In the genomic region with DNA sequence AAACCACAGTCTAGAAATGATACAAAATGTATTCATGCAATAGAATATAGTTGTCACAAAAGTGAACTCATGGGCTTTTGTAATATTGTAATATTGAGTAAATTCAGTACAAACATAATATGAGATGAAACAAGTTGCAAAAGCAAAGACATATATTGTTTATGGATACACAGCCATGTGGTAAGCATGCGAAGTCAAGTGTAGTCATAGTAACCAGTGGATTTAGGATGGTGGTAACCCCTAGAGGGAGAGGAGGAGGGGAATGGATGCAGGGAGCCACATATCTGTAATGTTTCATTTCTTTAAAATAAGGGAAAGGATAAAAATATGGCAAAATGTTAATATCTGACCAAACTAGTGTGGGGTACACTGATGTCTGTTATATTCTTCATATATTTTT, we compare ENCODE assay signal across 9 cellular contexts. TPM values are rescaled to one million over a fixed set of nuclear protein-coding genes. Genes with fewer than 3 reads are reported as not detected.
DNase-seq lines count a peak whose midpoint lies in the region; ATAC-seq and TF ChIP-seq lines count a peak whose summit lies in the region.
"Had no signal": no experiment of that assay in that cellular context is flagged by ENCODE, and none has a peak within 500 bp of the region (broad histone marks: within the 10 kb centered on the region; RNA-seq: fewer than 3 reads in every experiment).

No MANE protein-coding gene starts in this region.

- no peak overlapping the region for H3K9ac ChIP-seq in IMR-90 (ENCODE audit: low read depth, low read length)

- H3K4me2 ChIP-seq in IMR-90 (ENCODE audit: low read depth, low read length) = peak overlapping the region; percentile 52

- peak overlapping the region; percentile 22; the same call in 1 of the 2 replicates for H2AK5ac ChIP-seq in IMR-90 (ENCODE audit: low read depth, low read length)

- intact Hi-C loops in CD14-positive monocyte (cut with micrococcal nuclease) (loop anchor here in 1 of 2 donors (10.0 kb wide), 2 partner anchors 69 to 111 kb away; no protein-coding TSS in a partner anchor), IMR-90 (cut with micrococcal nuclease) (loop anchor here (5.0 to 10.0 kb wide), 2 partner anchors 112 to 489 kb away; a partner anchor contains a TSS), adrenal gland (cut with DNase I) (loop anchor here (5.0 to 10.0 kb wide), 3 partner anchors 169 to 353 kb away; no protein-coding TSS in a partner anchor), dorsolateral prefrontal cortex (cut with DNase I) (loop anchor here in 1 of 2 donors (10.0 kb wide), 1 partner anchor 111 kb away; no protein-coding TSS in a partner anchor)

- in situ Hi-C loops in IMR-90 (cut with MboI; ENCODE audit: low sequenced_read_pairs) = no loop called here

- H3K4ac ChIP-seq in IMR-90 (ENCODE audit: low read depth, low read length) = peak overlapping the region; percentile 23; the same call in 1 of the 2 replicates

- TF ChIP-seq CTCF in CD14-positive monocyte (IDR thresholded peaks at IDR 0.05) (no peak), IMR-90 (conservative IDR thresholded peaks at IDR 0.05; ENCODE audit: low read depth, low read length) (no peak), adrenal gland (IDR thresholded peaks at IDR 0.05) (no peak), dorsolateral prefrontal cortex (IDR thresholded peaks at IDR 0.05 in 54 of 56, conservative IDR thresholded peaks at IDR 0.05 in 2 of 56; ENCODE audit: low read depth in 1 of 56, partially characterized antibody in 56 of 56) (no peak)

- H3K18ac ChIP-seq in IMR-90 (ENCODE audit: low read depth, low read length) = peak overlapping the region; percentile 97; the same call in 1 of the 2 replicates

- DNase-seq in CD14-positive monocyte (ENCODE audit: low spot score) = no peak
- DNase-seq in IMR-90 = peak; percentile 36
- no peak for DNase-seq in adrenal gland
- no peak for DNase-seq in kidney glomerular epithelial cell (lab: John Stamatoyannopoulos, UW)
- no peak for DNase-seq in dorsolateral prefrontal cortex
- DNase-seq in NCI-H1436 (lab: John Stamatoyannopoulos, UW) = no peak
- DNase-seq: NCI-H2081 treated with DMSO at 0.1 percent for 48 hours had no signal

- H2AFZ ChIP-seq in IMR-90 (replicated peaks; ENCODE audit: low read length, poor library complexity) = no peak overlapping the region

- no CpG with 5 or more reads among the region's 1 CpG for WGBS in IMR-90 (ENCODE audit: extremely low coverage in 2 of 2, insufficient read length in 1 of 2), 2 experiments
- WGBS in adrenal gland, 4 donors = 85 to 90% (median 87%) methylated on average over 1 of the region's 1 CpG

- dilution Hi-C loops in IMR-90 (cut with HindIII; ENCODE audit: low sequenced_read_pairs, unreplicated experiment) = no loop called here

- H3K4me3 ChIP-seq in IMR-90 (ENCODE audit: insufficient read depth, low read depth, low read length) (no peak overlapping the region), adrenal gland (no peak overlapping the region), muscle layer of duodenum (ENCODE audit: low read depth in 1 of 2, low read length in 2 of 2) (no peak overlapping the region), dorsolateral prefrontal cortex (no peak overlapping the region)

- H3K9me1 ChIP-seq in IMR-90 (ENCODE audit: insufficient read depth, low read length) = no peaks in the 10 kb centered on the region; the same call in 1 of the 2 replicates

- peak overlapping the region; percentile 27 for H3K14ac ChIP-seq in IMR-90 (replicated peaks; ENCODE audit: low read depth, low read length)

- H2BK120ac ChIP-seq in IMR-90 (ENCODE audit: low read depth, low read length) = peak overlapping the region; percentile 15; the same call in 1 of the 2 replicates

- peak overlapping the region; percentile 74; the same call in 1 of the 2 replicates for H4K5ac ChIP-seq in IMR-90 (ENCODE audit: low read depth, low read length)

- peak; percentile 36; the same call in 1 of the 2 replicates for ATAC-seq in IMR-90 (ENCODE audit: low read depth)
- ATAC-seq in HG03354 (IDR thresholded peaks at IDR 0.05; ENCODE audit: poor library complexity, severe bottlenecking, unreplicated experiment) = no peak

- H3K27ac Mint-ChIP-seq in CD14-positive monocyte = peak overlapping the region; percentile 92 to 99 (median 98)

- peak overlapping the region in 1 of 2 donors; percentile 64 for H3K4me3 Mint-ChIP-seq in CD14-positive monocyte

- H3K27me3 Mint-ChIP-seq in CD14-positive monocyte (ENCODE audit: low read depth in 3 of 3) = peaks cover 0 to 1% (median 0%) of the 10 kb centered on the region in 3 donors

- no peak overlapping the region for H2AK9ac ChIP-seq in IMR-90 (replicated peaks; ENCODE audit: low read depth, low read length, poor library complexity)

- POLR2A ChIA-PET in IMR-90 (lab: Charles Lee; ENCODE audit: unreplicated experiment) = no interaction called here

- H4K20me1 ChIP-seq in IMR-90 (ENCODE audit: insufficient read depth, low read length) = no peaks in the 10 kb centered on the region

- H3K27ac ChIP-seq in IMR-90 (ENCODE audit: insufficient read depth, low read length) = peak overlapping the region; percentile 38; the same call in 1 of the 2 replicates
- peak overlapping the region in 3 of 5 donors; percentile 32 to 79 (median 67) for H3K27ac ChIP-seq in adrenal gland
- H3K27ac ChIP-seq in muscle layer of duodenum (ENCODE audit: low read length) = peak overlapping the region; percentile 86
- H3K27ac ChIP-seq in dorsolateral prefrontal cortex = peak overlapping the region in 16 of 59 donors; percentile 3 to 68 (median 34)

- H3K23ac ChIP-seq in IMR-90 (ENCODE audit: low read depth, low read length) = no peak overlapping the region

- no TSS peak for BruUV-seq in IMR-90 (replicated peaks; lab: Mats Ljungman, UMichigan)

- H2BK20ac ChIP-seq in IMR-90 (ENCODE audit: low read depth, low read length) = no peak overlapping the region

- no peaks in the 10 kb centered on the region for H3K36me3 ChIP-seq in IMR-90 (ENCODE audit: control insufficient read depth, insufficient read depth, low read length)
- H3K36me3 ChIP-seq in adrenal gland (replicated peaks in 1 of 2) = no peaks in the 10 kb centered on the region
- H3K36me3 ChIP-seq in muscle layer of duodenum (ENCODE audit: control insufficient read depth in 1 of 2, insufficient read depth in 2 of 2, low read length in 2 of 2) = peaks cover 0 to 7% of the 10 kb centered on the region in 2 donors

- peaks cover 0 to 3% of the 10 kb centered on the region in 2 donors for H3K36me3 Mint-ChIP-seq in CD14-positive monocyte

- peak overlapping the region; percentile 40; the same call in 1 of the 3 replicates for H2BK15ac ChIP-seq in IMR-90 (ENCODE audit: low read depth, low read length)

- CTCF ChIA-PET in IMR-90 (lab: Yijun Ruan, JAX) = no interaction called here

- no peaks in the 10 kb centered on the region for H3K9me3 ChIP-seq in IMR-90 (ENCODE audit: control insufficient read depth, insufficient read depth, low read length)
- no peaks in the 10 kb centered on the region for H3K9me3 ChIP-seq in adrenal gland (replicated peaks in 1 of 3)
- no peaks in the 10 kb centered on the region for H3K9me3 ChIP-seq in muscle layer of duodenum (ENCODE audit: control insufficient read depth in 1 of 2, low read length in 2 of 2)

- H3K4me1 Mint-ChIP-seq in CD14-positive monocyte = peaks cover 33% of the 10 kb centered on the region

- TF ChIP-seq RAD21 in IMR-90 (IDR thresholded peaks at IDR 0.05; ENCODE audit: low read length) = no peak

- TF ChIP-seq POLR2A in IMR-90 (IDR thresholded peaks at IDR 0.05; ENCODE audit: low read depth, low read length) (no peak), adrenal gland (IDR thresholded peaks at IDR 0.05) (no peak)

- H3K56ac ChIP-seq in IMR-90 (ENCODE audit: extremely low read depth, insufficient read depth, low read length) = no peak overlapping the region

- H4K8ac ChIP-seq in IMR-90 (ENCODE audit: low read depth in 2 of 2, low read length in 2 of 2) = peak overlapping the region in 1 of 2 experiments; percentile 37; a peak in 1 of 4 replicates

- H3K27me3 ChIP-seq in IMR-90 (ENCODE audit: control insufficient read depth, insufficient read depth, low read length) (no peaks in the 10 kb centered on the region), adrenal gland (no peaks in the 10 kb centered on the region), muscle layer of duodenum (ENCODE audit: low read depth, low read length) (no peaks in the 10 kb centered on the region), dorsolateral prefrontal cortex (no peaks in the 10 kb centered on the region)

- peaks cover 0 to 2% (median 0%) of the 10 kb centered on the region in 7 donors for H3K9me3 Mint-ChIP-seq in CD14-positive monocyte

- no peak overlapping the region for H4K91ac ChIP-seq in IMR-90 (ENCODE audit: insufficient read depth, low read depth, low read length)

- H3K4me1 ChIP-seq in IMR-90 (ENCODE audit: control insufficient read depth, insufficient read depth, low read length) (peaks cover 13% of the 10 kb centered on the region), adrenal gland (replicated peaks in 1 of 2) (peaks cover 8 to 35% of the 10 kb centered on the region in 2 donors), muscle layer of duodenum (ENCODE audit: control insufficient read depth in 1 of 2, insufficient read depth in 2 of 2, low read length in 2 of 2) (peaks cover 3 to 15% of the 10 kb centered on the region in 2 donors)

- H2BK5ac ChIP-seq in IMR-90 (ENCODE audit: low read depth, low read length, poor library complexity, severe bottlenecking) = peak overlapping the region; percentile 84

- no peaks in the 10 kb centered on the region for H3K79me1 ChIP-seq in IMR-90 (ENCODE audit: low read depth in 1 of 2, low read length in 2 of 2)

TF ChIP-seq in IMR-90, 13 proteins besides CTCF, POLR2A, EP300 and RAD21:
- peak; percentile 39 for TF ChIP-seq CEBPB (IDR thresholded peaks at IDR 0.05; ENCODE audit: low read depth, low read length)
- no peak for TF ChIP-seq RCOR1 (IDR thresholded peaks at IDR 0.05; ENCODE audit: insufficient replicate concordance, low read length)

RNA-seq across cellular contexts. Expression of a gene that starts 47.4 kb away (rescaled TPM):
- 1 to 10 TPM; 1.7 to 3.5 TPM for polyA plus RNA-seq in CD14-positive monocyte
- total RNA-seq in IMR-90 (2012; rRNA removed) = 0.56 and 0.72 TPM in 2 replicates
- polyA plus RNA-seq in IMR-90 (2012; rRNA removed) = 3.5 and 3.9 TPM in 2 replicates
- polyA plus RNA-seq in IMR-90 (2012; cell fraction: cytosol; rRNA removed) = 0.78 and 1.5 TPM in 2 replicates
- polyA plus RNA-seq in IMR-90 (2012; cell fraction: nucleus; rRNA removed; ENCODE audit: low replicate concordance) = 0.81 and 5.1 TPM in 2 replicates
- 1 to 10 TPM; 2.1 to 7.8 (median 6.6) TPM for total RNA-seq in adrenal gland
- 1 to 10 TPM; 4.0 to 6.5 (median 5.0) TPM for polyA plus RNA-seq in adrenal gland
- 10 to 100 TPM; 21.4 to 65.7 (median 42.0) TPM for total RNA-seq in dorsolateral prefrontal cortex
